ENCODE assay signal across 8 cellular contexts in the genomic region with DNA sequence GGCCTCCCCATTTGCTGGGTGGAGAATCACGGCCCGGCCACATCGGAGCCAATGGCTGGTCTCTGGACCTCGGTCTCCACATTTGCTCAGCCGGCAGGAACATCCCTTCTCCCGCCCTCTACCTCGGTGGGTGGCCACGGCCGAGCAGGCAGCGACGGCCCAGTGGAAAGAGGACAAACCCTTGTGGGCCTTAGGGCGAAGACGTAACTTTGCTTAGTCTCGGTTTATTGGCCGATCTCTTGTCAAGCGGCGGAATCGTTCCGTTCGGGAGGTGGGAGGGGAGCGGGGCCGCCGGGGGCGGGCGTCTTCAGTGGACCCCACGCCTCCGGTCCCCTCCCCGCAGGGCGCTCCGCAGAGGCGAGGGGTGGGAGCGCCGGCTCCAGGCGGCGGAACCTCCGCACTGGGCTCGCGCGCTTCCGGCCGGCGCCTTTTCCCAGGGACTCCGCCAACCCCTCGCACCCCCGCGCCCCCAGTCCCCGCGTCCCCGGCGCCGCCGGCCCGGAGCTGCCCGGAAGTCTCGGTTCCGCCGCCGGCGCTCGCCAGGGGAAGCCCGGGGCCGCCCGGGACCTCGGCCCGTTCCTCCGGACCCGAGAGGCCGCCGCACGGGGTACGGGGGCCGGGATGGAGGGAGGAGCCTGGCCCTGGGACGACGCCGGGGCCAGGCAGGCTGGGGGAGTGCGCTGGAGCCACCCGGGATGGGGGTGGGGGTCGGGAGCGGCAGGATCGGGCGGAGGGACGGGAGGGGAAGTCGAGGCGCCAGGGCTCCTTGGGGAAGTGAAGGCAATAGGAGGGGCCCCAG. TPM values are rescaled to one million over a fixed set of nuclear protein-coding genes. Genes with fewer than 3 reads are reported as not detected.
DNase-seq lines count a peak whose midpoint lies in the region; ATAC-seq, FAIRE-seq and TF ChIP-seq lines count a peak whose summit lies in the region.

A gene with protein sequence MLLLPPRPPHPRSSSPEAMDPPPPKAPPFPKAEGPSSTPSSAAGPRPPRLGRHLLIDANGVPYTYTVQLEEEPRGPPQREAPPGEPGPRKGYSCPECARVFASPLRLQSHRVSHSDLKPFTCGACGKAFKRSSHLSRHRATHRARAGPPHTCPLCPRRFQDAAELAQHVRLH (plus strand): TSS at position 426 of the 799 bp plus-strand sequence. CDS start 1,507 bp downstream, outside the sequence.

- peaks cover 19% of the 10 kb centered on the region for H3K36me3 Mint-ChIP-seq in activated naive CD8-positive, alpha-beta T cell treated with anti-CD3 and anti-CD28 coated beads, Interleukin-2, amount 10 ng/mL, durations not matched to agents 7 days and 5 days

- POLR2A ChIA-PET in GM10248 (lab: Yijun Ruan, JAX) = interaction anchor here (0.6 to 0.7 kb wide), 2 partner anchors 238 to 673 kb away, joined by 4 read pairs; no protein-coding TSS in a partner anchor
- POLR2A ChIA-PET in activated naive CD8-positive, alpha-beta T cell treated with anti-CD3 and anti-CD28 coated beads, Interleukin-2, amount 10 ng/mL, durations not matched to agents 7 days and 5 days (lab: Charles Lee) = no interaction called here

- H3K27me3 ChIP-seq in SJCRH30 = no peaks in the 10 kb centered on the region

- ATAC-seq in activated naive CD8-positive, alpha-beta T cell treated with anti-CD3 and anti-CD28 coated beads, Interleukin-2, amount 10 ng/mL, durations not matched to agents 7 days and 5 days (ENCODE audit: low read depth) = peak; percentile 35
- ATAC-seq in GM19328 (IDR thresholded peaks at IDR 0.05; ENCODE audit: unreplicated experiment) = no peak

- H3K27ac ChIP-seq in SJCRH30 = peak within 1 kb of the TSS; percentile 51

- no peaks in the 10 kb centered on the region for H3K9me3 ChIP-seq in SJCRH30 (replicated peaks)

- H3K36me3 ChIP-seq in SJCRH30 = peaks cover 12% of the 10 kb centered on the region

- FAIRE-seq in urothelium cell line (lab: Jason Lieb, UNC) = no peak

- H3K4me1 Mint-ChIP-seq in activated naive CD8-positive, alpha-beta T cell treated with anti-CD3 and anti-CD28 coated beads, Interleukin-2, amount 10 ng/mL, durations not matched to agents 7 days and 5 days = peaks cover 43% of the 10 kb centered on the region

- H3K27me3 Mint-ChIP-seq in activated naive CD8-positive, alpha-beta T cell treated with anti-CD3 and anti-CD28 coated beads, Interleukin-2, amount 10 ng/mL, durations not matched to agents 7 days and 5 days = no peaks in the 10 kb centered on the region

- H3K4me3 Mint-ChIP-seq in activated naive CD8-positive, alpha-beta T cell treated with anti-CD3 and anti-CD28 coated beads, Interleukin-2, amount 10 ng/mL, durations not matched to agents 7 days and 5 days = peak within 1 kb of the TSS; percentile 97

- H3K27ac Mint-ChIP-seq in activated naive CD8-positive, alpha-beta T cell treated with anti-CD3 and anti-CD28 coated beads, Interleukin-2, amount 10 ng/mL, durations not matched to agents 7 days and 5 days = peak within 1 kb of the TSS; percentile 97

- CTCF ChIA-PET in GM10248 (lab: Yijun Ruan, JAX) = interaction anchor here (0.6 to 2.2 kb wide), 2 partner anchors 14 to 500 kb away, joined by 3 to 10 read pairs; a partner anchor contains a TSS

- no peaks in the 10 kb centered on the region for H3K9me3 Mint-ChIP-seq in activated naive CD8-positive, alpha-beta T cell treated with anti-CD3 and anti-CD28 coated beads, Interleukin-2, amount 10 ng/mL, durations not matched to agents 7 days and 5 days

- peaks cover 9% of the 10 kb centered on the region; the same call in 1 of the 2 replicates for H3K4me1 ChIP-seq in SJCRH30

- no peak for TF ChIP-seq CTCF in GM10248 (IDR thresholded peaks at IDR 0.05; ENCODE audit: control extremely low read depth, extremely low read depth, low read depth, missing control alignments)

- DNase-seq in GM10248 (ENCODE audit: extremely low spot score) = peak; percentile 73
- DNase-seq in HS-27A (ENCODE audit: low read depth) = peak; percentile 79
- peak; percentile 75 to 80 for DNase-seq in SJCRH30
- DNase-seq in activated naive CD8-positive, alpha-beta T cell treated with anti-CD3 and anti-CD28 coated beads, Interleukin-2, amount 10 ng/mL, durations not matched to agents 7 days and 5 days = peak; percentile 80
- peak; percentile 87 for DNase-seq in glomerular visceral epithelial cell (ENCODE audit: extremely low spot score)
- peak; percentile 55 for DNase-seq in non-pigmented ciliary epithelial cell (ENCODE audit: low read depth)
- DNase-seq in urothelium cell line (ENCODE audit: low spot score) = peak; percentile 80

- peak within 1 kb of the TSS; percentile 84 for H3K4me3 ChIP-seq in SJCRH30

RNA-seq across cellular contexts. Expression of the gene that starts here (rescaled TPM):
- 7.9 and 8.0 TPM in 2 replicates for total RNA-seq in SJCRH30 (2014; rRNA removed; shearing (Covaris generic))
- 10 to 100 TPM; 56.6 to 59.8 TPM for total RNA-seq in activated naive CD8-positive, alpha-beta T cell treated with anti-CD3 and anti-CD28 coated beads, Interleukin-2, amount 10 ng/mL, durations not matched to agents 7 days and 5 days
